In the genomic region with DNA sequence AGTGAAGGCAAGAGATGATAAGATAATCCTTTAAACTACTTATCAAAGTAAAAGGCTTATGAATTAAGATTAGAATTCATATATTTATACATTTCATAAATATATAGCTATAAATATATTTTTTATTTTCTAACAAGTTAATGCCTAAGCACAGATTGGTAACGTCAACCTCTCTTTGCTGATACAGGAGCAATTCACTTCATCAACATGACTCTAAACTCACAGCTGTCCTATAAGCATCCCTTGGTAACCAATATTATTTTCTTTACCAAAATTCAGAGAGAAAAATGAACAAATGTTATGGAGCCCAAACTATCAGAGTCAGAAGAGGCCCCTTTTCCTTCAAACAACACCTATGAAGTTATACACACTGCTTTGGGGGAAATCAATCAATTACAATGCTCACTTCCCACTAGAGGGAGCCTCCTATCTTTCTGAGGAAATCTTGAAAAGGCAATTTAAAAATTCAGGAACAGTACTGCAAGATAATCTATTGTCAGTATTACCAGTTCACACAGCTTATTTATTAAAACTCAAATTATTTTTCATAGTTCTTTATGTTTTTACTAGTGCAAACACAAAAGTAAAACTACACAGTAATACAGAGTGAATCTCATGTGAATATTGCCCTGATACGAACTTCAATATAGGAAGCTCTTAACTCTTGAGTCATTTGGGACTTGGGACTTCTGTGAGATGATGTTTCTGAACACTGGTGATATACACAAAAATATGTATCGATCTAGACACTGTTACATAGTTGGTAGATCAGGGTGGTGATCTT, we compare ENCODE assay signal across 12 cellular contexts. TPM values are rescaled to one million over a fixed set of nuclear protein-coding genes. Genes with fewer than 3 reads are reported as not detected.
DNase-seq lines count a peak whose midpoint lies in the region; ATAC-seq and TF ChIP-seq lines count a peak whose summit lies in the region.
"Had no signal": no experiment of that assay in that cellular context is flagged by ENCODE, and none has a peak within 500 bp of the region (broad histone marks: within the 10 kb centered on the region; RNA-seq: fewer than 3 reads in every experiment).

No MANE protein-coding gene starts in this region.

- H3K36me3 ChIP-seq in PC-3 (ENCODE audit: low read depth, low read length): no peaks in the 10 kb centered on the region

- ATAC-seq in PC-3: no peak
- ATAC-seq: mucosa of descending colon had no signal

- no peaks in the 10 kb centered on the region for H4K20me1 ChIP-seq in PC-3 (ENCODE audit: low read length)

- no peaks in the 10 kb centered on the region for H3K27me3 ChIP-seq in PC-3 (ENCODE audit: low read length)

- H3K9me2 ChIP-seq in PC-3 (replicated peaks; ENCODE audit: low read length): no peaks in the 10 kb centered on the region

- no peaks in the 10 kb centered on the region for H3K9me3 ChIP-seq in PC-3 (ENCODE audit: low read length)
- H3K9me3 ChIP-seq: mucosa of descending colon had no signal

- no peaks in the 10 kb centered on the region for H3K79me2 ChIP-seq in PC-3 (ENCODE audit: low read length)

- H3K4me1 ChIP-seq in PC-3 (ENCODE audit: insufficient read depth, low read length): no peaks in the 10 kb centered on the region

- no peaks in the 10 kb centered on the region for H3F3A ChIP-seq in PC-3 (ENCODE audit: low read length, unreplicated experiment)

- DNase-seq in SKM-1 treated with dmso at 0.1 percent for 144 hours (lab: John Stamatoyannopoulos, UW; ENCODE audit: unreplicated experiment) (peak; percentile 7), SKM-1 (lab: John Stamatoyannopoulos, UW; ENCODE audit: unreplicated experiment) (no peak), PC-3 (no peak), foreskin fibroblast (no peak), superior temporal gyrus (ENCODE audit: extremely low spot score) (peak; percentile 65), T1000 (lab: John Stamatoyannopoulos, UW) (no peak), EL (no peak), iPS-NIHi11 (ENCODE audit: low spot score) (no peak)
- DNase-seq: activated CD4-positive, alpha-beta T cell treated with anti-CD3 and anti-CD28 coated beads for 4 hours; mucosa of descending colon; NCI-H1417; Right ventricle myocardium superior had no signal

- TF ChIP-seq CTCF in PC-3 (conservative IDR thresholded peaks at IDR 0.05; ENCODE audit: low read depth, low read length) (peak; percentile 68), foreskin fibroblast (IDR thresholded peaks at IDR 0.05; ENCODE audit: low read depth, low read length) (peak; percentile 30)

- no peak overlapping the region for H3K27ac ChIP-seq in PC-3 (ENCODE audit: low read length)

- CTCF ChIA-PET in PC-3 (lab: Charles Lee): interaction anchor here (0.5 to 0.6 kb wide), 3 partner anchors 16 to 351 kb away, joined by 3 read pairs; no protein-coding TSS in a partner anchor

- H3K4me2 ChIP-seq in PC-3 (ENCODE audit: low read length): no peak overlapping the region

- no peak overlapping the region for H2AFZ ChIP-seq in PC-3 (ENCODE audit: low read length)

- no peak overlapping the region for H3K9ac ChIP-seq in PC-3 (ENCODE audit: low read length)

- POLR2A ChIA-PET in PC-3 (lab: Charles Lee; ENCODE audit: unreplicated experiment): no interaction called here

- H3K4me3 ChIP-seq in PC-3 (ENCODE audit: low read length): no peak overlapping the region
- no peak overlapping the region for H3K4me3 ChIP-seq in foreskin fibroblast (ENCODE audit: low read depth in 1 of 2, low read length in 2 of 2)
- H3K4me3 ChIP-seq: mucosa of descending colon had no signal

- intact Hi-C loops in PC-3 (cut with micrococcal nuclease): no loop called here

- BruUV-seq in PC-3 (replicated peaks; lab: Mats Ljungman, UMichigan): no TSS peak

RNA-seq across cellular contexts. Expression of a gene that starts 51.0 kb away (rescaled TPM):
- total RNA-seq in PC-3 (2014; rRNA removed): not detected in 2 replicates
- total RNA-seq: mucosa of descending colon, Right ventricle myocardium superior had no signal

Comparison
In these comparisons a context has a peak if more than half of its experiments do, and no peak if none do; other contexts are left out.
1. DNase-seq: peak in SKM-1 treated with dmso at 0.1 percent for 144 hours (single experiment) and superior temporal gyrus (single experiment); none in SKM-1 (single experiment), PC-3 (single experiment), foreskin fibroblast (0 of 2), T1000 (single experiment), EL (single experiment) and iPS-NIHi11 (single experiment).